Comparison of ENCODE assay signal across 8 cellular contexts in the genomic region with DNA sequence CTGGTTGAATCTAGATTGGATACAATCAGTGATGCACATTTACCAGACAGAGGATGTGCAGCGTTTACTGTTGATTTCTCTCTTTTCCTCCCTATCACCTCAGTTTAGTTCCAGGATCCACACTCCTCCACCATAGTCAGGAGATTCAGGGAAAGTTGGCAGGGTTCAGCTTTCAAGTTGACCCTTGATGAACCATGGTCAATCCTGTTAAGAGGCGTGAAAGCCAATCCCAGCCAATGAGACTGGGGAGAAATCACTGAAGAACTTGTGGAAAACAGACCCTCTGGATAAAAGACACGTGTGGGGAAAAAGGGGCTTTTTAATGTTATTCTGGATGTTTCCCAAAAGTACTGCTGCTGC. TPM values are rescaled to one million over a fixed set of nuclear protein-coding genes. Genes with fewer than 3 reads are reported as not detected.
DNase-seq lines count a peak whose midpoint lies in the region; ATAC-seq and TF ChIP-seq lines count a peak whose summit lies in the region.

No MANE protein-coding gene starts in this region.

- H3K27me3 Mint-ChIP-seq in CD4-positive, CD25-positive, alpha-beta regulatory T cell, result peaks cover 30% of the 10 kb centered on the region

- H3K36me3 Mint-ChIP-seq in CD4-positive, CD25-positive, alpha-beta regulatory T cell, result no peaks in the 10 kb centered on the region

- H3K9me2 ChIP-seq in neural cell (ENCODE audit: insufficient read depth, low read length), result no peaks in the 10 kb centered on the region

- DNase-seq in CD4-positive, CD25-positive, alpha-beta regulatory T cell, result no peak
- DNase-seq in LNCaP clone FGC (ENCODE audit: low read depth) (no peak), mucosa of gallbladder (ENCODE audit: low spot score) (no peak), hepatic stellate cell (ENCODE audit: low spot score) (no peak), OCI-M2 (lab: John Stamatoyannopoulos, UW; ENCODE audit: unreplicated experiment) (no peak)

- no peaks in the 10 kb centered on the region for H4K20me1 ChIP-seq in neural cell (ENCODE audit: insufficient read depth)

- no peaks in the 10 kb centered on the region for H3K9me3 ChIP-seq in CD4-positive, CD25-positive, alpha-beta regulatory T cell (ENCODE audit: control insufficient read depth in 2 of 2, low read length in 2 of 2)
- no peaks in the 10 kb centered on the region for H3K9me3 ChIP-seq in ectodermal cell (ENCODE audit: control insufficient read depth, low read length)
- H3K9me3 ChIP-seq in neural cell (ENCODE audit: low read length), result peaks cover 4% of the 10 kb centered on the region

- peak overlapping the region; percentile 90 for H3K27ac ChIP-seq in CD4-positive, CD25-positive, alpha-beta regulatory T cell (ENCODE audit: insufficient read depth, low read length, poor library complexity, severe bottlenecking)
- H3K27ac ChIP-seq in ectodermal cell (ENCODE audit: insufficient read depth, low read depth, low read length, poor library complexity, severe bottlenecking) (no peak overlapping the region), neural cell (ENCODE audit: low read length) (peak overlapping the region; percentile 75)

- TF ChIP-seq CTCF in LNCaP clone FGC (IDR thresholded peaks at IDR 0.05; ENCODE audit: control insufficient read depth, extremely low read depth, insufficient read depth), result no peak
- no peak for TF ChIP-seq CTCF in neural cell (IDR thresholded peaks at IDR 0.05; ENCODE audit: poor library complexity, severe bottlenecking)

- H3K9ac ChIP-seq in neural cell (ENCODE audit: low read length), result peak overlapping the region; percentile 80

- H3F3A ChIP-seq in neural cell (ENCODE audit: insufficient read depth, low read length, poor library complexity, severe bottlenecking), result peaks cover 5% of the 10 kb centered on the region

- TF ChIP-seq RAD21 in neural cell (conservative IDR thresholded peaks at IDR 0.05), result no peak

- H3K4me1 ChIP-seq in CD4-positive, CD25-positive, alpha-beta regulatory T cell (ENCODE audit: control insufficient read depth, insufficient read depth, low read length, poor library complexity, severe bottlenecking), result peaks cover 7% of the 10 kb centered on the region
- no peaks in the 10 kb centered on the region for H3K4me1 ChIP-seq in ectodermal cell (ENCODE audit: control insufficient read depth, insufficient read depth, low read length)

- peaks cover 0 to 7% (median 2%) of the 10 kb centered on the region in 7 donors for H3K9me3 Mint-ChIP-seq in CD4-positive, CD25-positive, alpha-beta regulatory T cell

- H3K4me1 Mint-ChIP-seq in CD4-positive, CD25-positive, alpha-beta regulatory T cell, result peaks cover 6 to 20% (median 10%) of the 10 kb centered on the region in 4 donors

- H3K4me2 ChIP-seq in neural cell (ENCODE audit: low read length), result peak overlapping the region; percentile 87

- no peak for TF ChIP-seq EP300 in neural cell (conservative IDR thresholded peaks at IDR 0.05; ENCODE audit: poor library complexity, severe bottlenecking)

- H3K4me3 ChIP-seq in CD4-positive, CD25-positive, alpha-beta regulatory T cell (ENCODE audit: low read depth, low read length), result peak overlapping the region; percentile 97
- H3K4me3 ChIP-seq in LNCaP clone FGC (ENCODE audit: low read depth, low read length) (peak overlapping the region; percentile 79), ectodermal cell (ENCODE audit: insufficient read depth, low read depth, low read length) (peak overlapping the region; percentile 75), neural cell (ENCODE audit: low read length) (peak overlapping the region; percentile 72)

- H3K27ac Mint-ChIP-seq in CD4-positive, CD25-positive, alpha-beta regulatory T cell, result peak overlapping the region; percentile 98 to 100 (median 99)

- peaks cover 21% of the 10 kb centered on the region for H3K27me3 ChIP-seq in CD4-positive, CD25-positive, alpha-beta regulatory T cell (ENCODE audit: control insufficient read depth, insufficient read depth, low read length)
- H3K27me3 ChIP-seq in ectodermal cell (ENCODE audit: control insufficient read depth, insufficient read depth, low read length, poor library complexity, severe bottlenecking), result peaks cover 26% of the 10 kb centered on the region
- H3K27me3 ChIP-seq in neural cell (ENCODE audit: insufficient read depth, low read depth, low read length), result no peaks in the 10 kb centered on the region

- peak overlapping the region; percentile 88 for H2AFZ ChIP-seq in neural cell (ENCODE audit: low read depth, low read length)

- peak overlapping the region; percentile 94 to 97 (median 96) for H3K4me3 Mint-ChIP-seq in CD4-positive, CD25-positive, alpha-beta regulatory T cell

- H3K36me3 ChIP-seq in CD4-positive, CD25-positive, alpha-beta regulatory T cell (ENCODE audit: control insufficient read depth, insufficient read depth, low read length), result no peaks in the 10 kb centered on the region
- H3K36me3 ChIP-seq in ectodermal cell (ENCODE audit: control insufficient read depth, insufficient read depth, low read length), result no peaks in the 10 kb centered on the region
- no peaks in the 10 kb centered on the region for H3K36me3 ChIP-seq in neural cell (ENCODE audit: insufficient read depth, low read length)

- 82 to 86% methylated on average over 3 of the region's 3 CpGs for WGBS in ectodermal cell, 2 experiments

- no peaks in the 10 kb centered on the region for H3K79me2 ChIP-seq in neural cell (replicated peaks; ENCODE audit: insufficient read depth, low read length)

- ATAC-seq in CD4-positive, CD25-positive, alpha-beta regulatory T cell (ENCODE audit: low read depth in 2 of 2), result no peak
- ATAC-seq in HG02798 (IDR thresholded peaks at IDR 0.05; ENCODE audit: poor library complexity, unreplicated experiment), result no peak

TF ChIP-seq in neural cell, 6 proteins besides CTCF, POLR2A, EP300 and RAD21:
- TF ChIP-seq SMC3 (conservative IDR thresholded peaks at IDR 0.05; ENCODE audit: poor library complexity) (no peak), TAF1 (IDR thresholded peaks at IDR 0.05; ENCODE audit: low read depth) (peak; percentile 9), MXI1 (conservative IDR thresholded peaks at IDR 0.05; ENCODE audit: poor library complexity, severe bottlenecking) (no peak), EZH2 (IDR thresholded peaks at IDR 0.05; ENCODE audit: borderline replicate concordance, insufficient read depth, low read length, poor library complexity, severe bottlenecking) (no peak)
- TF ChIP-seq, protein P1, sequence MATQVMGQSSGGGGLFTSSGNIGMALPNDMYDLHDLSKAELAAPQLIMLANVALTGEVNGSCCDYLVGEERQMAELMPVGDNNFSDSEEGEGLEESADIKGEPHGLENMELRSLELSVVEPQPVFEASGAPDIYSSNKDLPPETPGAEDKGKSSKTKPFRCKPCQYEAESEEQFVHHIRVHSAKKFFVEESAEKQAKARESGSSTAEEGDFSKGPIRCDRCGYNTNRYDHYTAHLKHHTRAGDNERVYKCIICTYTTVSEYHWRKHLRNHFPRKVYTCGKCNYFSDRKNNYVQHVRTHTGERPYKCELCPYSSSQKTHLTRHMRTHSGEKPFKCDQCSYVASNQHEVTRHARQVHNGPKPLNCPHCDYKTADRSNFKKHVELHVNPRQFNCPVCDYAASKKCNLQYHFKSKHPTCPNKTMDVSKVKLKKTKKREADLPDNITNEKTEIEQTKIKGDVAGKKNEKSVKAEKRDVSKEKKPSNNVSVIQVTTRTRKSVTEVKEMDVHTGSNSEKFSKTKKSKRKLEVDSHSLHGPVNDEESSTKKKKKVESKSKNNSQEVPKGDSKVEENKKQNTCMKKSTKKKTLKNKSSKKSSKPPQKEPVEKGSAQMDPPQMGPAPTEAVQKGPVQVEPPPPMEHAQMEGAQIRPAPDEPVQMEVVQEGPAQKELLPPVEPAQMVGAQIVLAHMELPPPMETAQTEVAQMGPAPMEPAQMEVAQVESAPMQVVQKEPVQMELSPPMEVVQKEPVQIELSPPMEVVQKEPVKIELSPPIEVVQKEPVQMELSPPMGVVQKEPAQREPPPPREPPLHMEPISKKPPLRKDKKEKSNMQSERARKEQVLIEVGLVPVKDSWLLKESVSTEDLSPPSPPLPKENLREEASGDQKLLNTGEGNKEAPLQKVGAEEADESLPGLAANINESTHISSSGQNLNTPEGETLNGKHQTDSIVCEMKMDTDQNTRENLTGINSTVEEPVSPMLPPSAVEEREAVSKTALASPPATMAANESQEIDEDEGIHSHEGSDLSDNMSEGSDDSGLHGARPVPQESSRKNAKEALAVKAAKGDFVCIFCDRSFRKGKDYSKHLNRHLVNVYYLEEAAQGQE (IDR thresholded peaks at IDR 0.05; ENCODE audit: borderline replicate concordance), result no peak

RNA-seq across cellular contexts. Expression of gene SCP2D1, which starts 19.2 kb away (rescaled TPM):
- not detected for total RNA-seq in CD4-positive, CD25-positive, alpha-beta regulatory T cell
- not detected for polyA plus RNA-seq in CD4-positive, CD25-positive, alpha-beta regulatory T cell
- polyA plus RNA-seq in ectodermal cell (2013, experiment 1 of 4), result not detected
- polyA plus RNA-seq in ectodermal cell (2013, experiment 2 of 4), result not detected
- not detected for polyA plus RNA-seq in ectodermal cell (2013, experiment 3 of 4)
- not detected for polyA plus RNA-seq in ectodermal cell (2013, experiment 4 of 4)
- not detected in 2 replicates for polyA plus RNA-seq in neural cell
- polyA minus RNA-seq in neural cell, result not detected in 2 replicates
- total RNA-seq in mucosa of gallbladder, result not detected
